Comparison of ENCODE assay signal across 8 cellular contexts in the genomic region with DNA sequence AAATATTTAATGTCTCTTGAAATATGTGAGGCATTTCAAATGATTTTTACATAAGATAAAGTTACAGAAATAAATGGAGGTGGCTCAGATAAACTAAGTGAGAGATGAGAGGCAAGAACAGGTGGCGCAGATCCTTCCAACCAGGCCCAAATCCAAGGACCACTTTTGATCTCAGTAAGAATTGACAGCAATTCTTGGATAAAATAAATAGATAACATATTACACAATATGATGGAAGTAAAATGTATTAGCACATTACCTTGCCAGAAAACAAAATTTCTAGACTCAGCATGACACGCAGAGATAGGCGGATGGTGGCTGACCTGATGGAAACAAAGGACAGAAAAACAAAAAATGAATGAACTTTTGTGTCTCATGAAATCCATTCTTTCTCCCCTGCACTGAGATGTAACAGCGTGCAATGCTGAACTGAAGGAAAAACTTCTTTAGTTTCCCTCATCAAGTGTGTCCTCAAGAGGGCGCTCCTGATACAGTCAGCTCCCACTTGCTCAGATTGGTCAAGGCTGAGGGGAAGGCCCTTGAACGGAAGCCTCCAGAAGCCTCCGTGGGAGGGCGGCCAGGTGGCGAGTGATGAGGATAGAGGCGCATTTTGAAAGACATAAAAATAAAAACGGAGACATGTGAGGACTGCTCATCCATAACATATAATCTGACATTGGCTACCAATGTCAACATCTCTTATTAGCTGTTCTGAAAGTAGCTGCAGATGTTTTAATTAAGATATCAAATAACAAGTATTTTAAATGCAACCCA.
DNase-seq lines count a peak whose midpoint lies in the region; ATAC-seq, FAIRE-seq and TF ChIP-seq lines count a peak whose summit lies in the region.

No MANE protein-coding gene starts in this region.

- peak overlapping the region; percentile 18 for H3K4me2 ChIP-seq in hepatocyte

- H3K27me3 ChIP-seq in hepatocyte (no peaks in the 10 kb centered on the region), small intestine (ENCODE audit: control insufficient read depth in 2 of 2, insufficient read depth in 2 of 2, low read length in 2 of 2) (no peaks in the 10 kb centered on the region)

- peak overlapping the region; percentile 93 for H3K27ac ChIP-seq in hepatocyte
- peak overlapping the region in 1 of 2 donors; percentile 40 for H3K27ac ChIP-seq in small intestine (ENCODE audit: low read depth in 1 of 2, low read length in 1 of 2)

- H3K9me3 ChIP-seq in hepatocyte (ENCODE audit: low read depth) (no peaks in the 10 kb centered on the region), small intestine (ENCODE audit: control insufficient read depth, low read depth) (no peaks in the 10 kb centered on the region)

- H4K20me1 ChIP-seq in hepatocyte (ENCODE audit: insufficient read depth, poor library complexity, severe bottlenecking), result no peaks in the 10 kb centered on the region

- no peaks in the 10 kb centered on the region for H3K79me2 ChIP-seq in hepatocyte

- TF ChIP-seq CTCF in hepatocyte (IDR thresholded peaks at IDR 0.05; ENCODE audit: poor library complexity), result peak; percentile 91

- peak; percentile 83 for ATAC-seq in HG02885 (IDR thresholded peaks at IDR 0.05; ENCODE audit: poor library complexity, unreplicated experiment)

- H3K4me3 ChIP-seq in hepatocyte, result no peak overlapping the region
- H3K4me3 ChIP-seq in small intestine (ENCODE audit: low read depth in 1 of 2, low read length in 2 of 2), result no peak overlapping the region

- H3K4me1 ChIP-seq in hepatocyte (ENCODE audit: insufficient read depth), result peaks cover 24% of the 10 kb centered on the region
- peaks cover 5 to 12% of the 10 kb centered on the region in 2 donors for H3K4me1 ChIP-seq in small intestine (ENCODE audit: control insufficient read depth in 2 of 2, insufficient read depth in 1 of 2, low read depth in 1 of 2, low read length in 1 of 2)

- 23% methylated on average over 11 of the region's 11 CpGs for WGBS in hepatocyte (ENCODE audit: low lambda C conversion rate, missing lambda C conversion rate)
- 17 to 19% (median 18%) methylated on average over 11 of the region's 11 CpGs for WGBS in small intestine, 3 donors

- no peaks in the 10 kb centered on the region for H3K9me2 ChIP-seq in hepatocyte (replicated peaks; ENCODE audit: insufficient read depth)

- no peak overlapping the region for H2AFZ ChIP-seq in hepatocyte

- FAIRE-seq in small intestine (lab: Jason Lieb, UNC), result no peak

- H3K36me3 ChIP-seq in hepatocyte (replicated peaks; ENCODE audit: insufficient read depth, low read depth) (no peaks in the 10 kb centered on the region), small intestine (ENCODE audit: control insufficient read depth in 2 of 2, insufficient read depth in 2 of 2, low read length in 2 of 2) (no peaks in the 10 kb centered on the region)

- DNase-seq in SIG-M5 treated with dmso at 0.1 percent for 504 hours (lab: John Stamatoyannopoulos, UW; ENCODE audit: unreplicated experiment), result peak; percentile 77
- no peak for DNase-seq in SIG-M5 (lab: John Stamatoyannopoulos, UW)
- DNase-seq in NCI-H1694 (lab: John Stamatoyannopoulos, UW), result peak; percentile 57
- DNase-seq in T-helper 22 cell (ENCODE audit: low read depth), result peak; percentile 50
- peak in 54 of 56 donors; percentile 12 to 85 (median 55) for DNase-seq in amygdala (lab: John Stamatoyannopoulos, UW)
- peak; percentile 92 for DNase-seq in hepatocyte (ENCODE audit: low spot score)
- DNase-seq in small intestine, result peak; percentile 91
